In the genomic region with DNA sequence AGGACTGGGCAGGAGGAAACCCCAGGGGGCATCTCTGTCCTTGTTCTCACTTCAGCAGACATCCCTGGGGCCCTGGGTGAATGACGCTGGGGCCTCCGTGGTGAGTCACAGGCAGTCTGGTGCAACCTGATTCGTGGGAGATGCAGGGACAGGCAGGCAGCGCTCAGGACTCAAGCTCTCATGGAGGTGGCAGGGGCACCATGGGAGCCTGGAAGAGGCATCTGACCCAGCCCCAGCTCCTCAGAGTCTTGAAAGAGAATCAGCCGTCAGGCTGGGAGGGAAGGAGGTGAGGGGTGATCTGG, we compare ENCODE assay signal across 22 cellular contexts. TPM values are rescaled to one million over a fixed set of nuclear protein-coding genes. Genes with fewer than 3 reads are reported as not detected.
DNase-seq lines count a peak whose midpoint lies in the region; ATAC-seq, FAIRE-seq and TF ChIP-seq lines count a peak whose summit lies in the region.
"Had no signal": no experiment of that assay in that cellular context is flagged by ENCODE, and none has a peak within 500 bp of the region (broad histone marks: within the 10 kb centered on the region; RNA-seq: fewer than 3 reads in every experiment).

No MANE protein-coding gene starts in this region.

- no peak for FAIRE-seq in HepG2 (lab: Jason Lieb, UNC)

- no peak overlapping the region for H3K4me2 ChIP-seq in HepG2 (ENCODE audit: low read depth, low read length)

- TF ChIP-seq EP300 in HepG2 (IDR thresholded peaks at IDR 0.05; ENCODE audit: low read depth in 2 of 2, low read length in 2 of 2) (no peak), HepG2 (CRISPR knock-in tag; IDR thresholded peaks at IDR 0.05; ENCODE audit: borderline replicate concordance) (no peak)

- BruUV-seq in HepG2 (replicated peaks; lab: Mats Ljungman, UMichigan), result no TSS peak

- no peak for TF ChIP-seq RAD21 in HepG2 (CRISPR knock-in tag; IDR thresholded peaks at IDR 0.05)

- no peak for TF ChIP-seq POLR2A in HepG2 (IDR thresholded peaks at IDR 0.05; ENCODE audit: insufficient read depth in 1 of 2, low read depth in 2 of 2, low read length in 2 of 2)

- WGBS in HepG2 (ENCODE audit: low lambda C conversion rate), result 83% methylated on average over 5 of the region's 5 CpGs

- H3K4me1 Mint-ChIP-seq in neural crest cell, result peaks cover 5% of the 10 kb centered on the region

- H4K20me1 ChIP-seq in HepG2 (ENCODE audit: insufficient read depth, low read length), result no peaks in the 10 kb centered on the region

- no peak overlapping the region for H3K9ac ChIP-seq in HepG2 (ENCODE audit: insufficient read depth, low read depth, low read length)

- ATAC-seq in HepG2 (no peak), upper lobe of right lung (no peak), GM19455 (IDR thresholded peaks at IDR 0.05; ENCODE audit: unreplicated experiment) (no peak)
- ATAC-seq: activated CD8-positive, alpha-beta memory T cell treated with anti-CD3 and anti-CD28 coated beads, Interleukin-2, amount 10 ng/mL, durations not matched to agents 7 days and 5 days; left lung had no signal

- no peaks in the 10 kb centered on the region for H3K4me1 ChIP-seq in HEK293 (ENCODE audit: control insufficient read depth, insufficient read depth, low read length)
- no peaks in the 10 kb centered on the region for H3K4me1 ChIP-seq in HepG2 (ENCODE audit: insufficient read depth, low read length)
- H3K4me1 ChIP-seq in upper lobe of right lung, result no peaks in the 10 kb centered on the region
- H3K4me1 ChIP-seq: prostate gland had no signal

- peaks cover 10 to 91% of the 10 kb centered on the region in 2 experiments for H3K36me3 ChIP-seq in HEK293 (ENCODE audit: control insufficient read depth in 2 of 2, insufficient read depth in 1 of 2, low read length in 2 of 2)
- peaks cover 19 to 59% of the 10 kb centered on the region in 2 experiments for H3K36me3 ChIP-seq in HepG2 (replicated peaks in 1 of 2; ENCODE audit: control insufficient read depth in 1 of 2, insufficient read depth in 2 of 2, low read length in 2 of 2)
- H3K36me3 ChIP-seq in upper lobe of right lung, result peaks cover 62% of the 10 kb centered on the region

- no peak overlapping the region for H3K4me3 ChIP-seq in HEK293 (ENCODE audit: low read depth, low read length)
- no peak overlapping the region for H3K4me3 ChIP-seq in HepG2 (replicated peaks in 1 of 3; ENCODE audit: insufficient read depth in 1 of 3, low read depth in 2 of 3, low read length in 3 of 3)
- H3K4me3 ChIP-seq in upper lobe of right lung, result no peak overlapping the region
- H3K4me3 ChIP-seq: left lung, prostate gland, thoracic aorta had no signal

- H3K27me3 ChIP-seq in HepG2 (ENCODE audit: control insufficient read depth in 1 of 2, insufficient read depth in 2 of 2, low read length in 2 of 2) (no peaks in the 10 kb centered on the region), upper lobe of right lung (no peaks in the 10 kb centered on the region)
- H3K27me3 ChIP-seq: left lung had no signal

- DNase-seq in amniotic epithelial cell (ENCODE audit: low read depth) (peak; percentile 55), neural crest cell (ENCODE audit: low read depth, low spot score) (no peak), HepG2 (ENCODE audit: low spot score) (no peak), upper lobe of right lung (no peak)
- DNase-seq: activated CD4-positive, alpha-beta T cell treated with anti-CD3 and anti-CD28 coated beads for 1 hour; activated CD8-positive, alpha-beta memory T cell treated with anti-CD3 and anti-CD28 coated beads, Interleukin-2, amount 10 ng/mL, durations not matched to agents 7 days and 5 days; cortex of kidney; GF-D8; HFFc6; left lung; NCI-H1694; NCI-H69; nephron progenitor cell; stimulated activated CD4-positive, alpha-beta T cell treated with anti-CD3 and anti-CD28 coated beads, Interleukin-1b, Interleukin-23, amount 100 ng/mL, for 48 hours; stimulated activated naive CD4-positive, alpha-beta T cell had no signal

- H3K4me3 Mint-ChIP-seq in neural crest cell, result no peak overlapping the region
- H3K4me3 Mint-ChIP-seq: activated CD8-positive, alpha-beta memory T cell treated with anti-CD3 and anti-CD28 coated beads, Interleukin-2, amount 10 ng/mL, durations not matched to agents 7 days and 5 days; activated naive CD8-positive, alpha-beta T cell; activated T-helper 1 cell treated with anti-CD3 and anti-CD28 coated beads, Interleukin-12 subunit alpha, Interleukin-12 subunit beta, Interleukin-2, Interleukin-4 antibody, amounts not matched to agents 30 ng/mL and 10 ng/mL and 1 ng/mL, durations not matched to agents 14 hours and 24 hours and 36 hours; CD14-positive monocyte; HFFc6; nephron progenitor cell had no signal

- intact Hi-C loops in HepG2 (cut with micrococcal nuclease; ENCODE audit: unreplicated experiment) (no loop called here), upper lobe of right lung (cut with DNase I) (no loop called here)

- H3K27me3 Mint-ChIP-seq in neural crest cell (ENCODE audit: low read depth), result no peaks in the 10 kb centered on the region
- H3K27me3 Mint-ChIP-seq: activated CD8-positive, alpha-beta memory T cell treated with anti-CD3 and anti-CD28 coated beads, Interleukin-2, amount 10 ng/mL, durations not matched to agents 7 days and 5 days; activated naive CD8-positive, alpha-beta T cell had no signal

- H3K27ac ChIP-seq in HEK293 (ENCODE audit: extremely low read depth, low read depth, low read length), result no peak overlapping the region
- H3K27ac ChIP-seq in HepG2 (ENCODE audit: extremely low read length, insufficient read depth, low read length), result no peak overlapping the region
- no peak overlapping the region for H3K27ac ChIP-seq in upper lobe of right lung
- H3K27ac ChIP-seq: left lung, prostate gland, thoracic aorta had no signal

- POLR2A ChIA-PET in HEK293 (lab: Yijun Ruan, JAX), result interaction anchor here (1.2 to 1.4 kb wide), 3 partner anchors 11 to 28 kb away, joined by 3 to 7 read pairs (median 4); a partner anchor contains a TSS
- POLR2A ChIA-PET in HepG2 (lab: Yijun Ruan, JAX), result no interaction called here

- no peaks in the 10 kb centered on the region for H3K9me3 Mint-ChIP-seq in neural crest cell
- H3K9me3 Mint-ChIP-seq: activated T-helper 1 cell treated with anti-CD3 and anti-CD28 coated beads, Interleukin-12 subunit alpha, Interleukin-12 subunit beta, Interleukin-2, Interleukin-4 antibody, amounts not matched to agents 30 ng/mL and 10 ng/mL and 1 ng/mL, durations not matched to agents 14 hours and 24 hours and 36 hours; HFFc6; nephron progenitor cell had no signal

- peak overlapping the region; percentile 35 for H3K27ac Mint-ChIP-seq in neural crest cell (ENCODE audit: unreplicated experiment)
- H3K27ac Mint-ChIP-seq: activated CD8-positive, alpha-beta memory T cell treated with anti-CD3 and anti-CD28 coated beads, Interleukin-2, amount 10 ng/mL, durations not matched to agents 7 days and 5 days; activated naive CD8-positive, alpha-beta T cell; HFFc6 had no signal

- H3K36me3 Mint-ChIP-seq in neural crest cell (ENCODE audit: low read depth), result peaks cover 23% of the 10 kb centered on the region

- no peaks in the 10 kb centered on the region for H3K9me3 ChIP-seq in HEK293 (ENCODE audit: control insufficient read depth, insufficient read depth, low read depth, low read length)
- no peaks in the 10 kb centered on the region for H3K9me3 ChIP-seq in HepG2 (ENCODE audit: low read length)
- H3K9me3 ChIP-seq in upper lobe of right lung, result no peaks in the 10 kb centered on the region
- H3K9me3 ChIP-seq: left lung, prostate gland, thoracic aorta had no signal

- TF ChIP-seq CTCF in HEK293 (tag by site-specific recombination; IDR thresholded peaks at IDR 0.05), result no peak
- TF ChIP-seq CTCF in neural crest cell (conservative IDR thresholded peaks at IDR 0.05), result no peak
- TF ChIP-seq CTCF in HepG2 (CRISPR knock-in tag; IDR thresholded peaks at IDR 0.05), result no peak
- TF ChIP-seq CTCF in upper lobe of right lung (IDR thresholded peaks at IDR 0.05), result no peak

- H3K79me2 ChIP-seq in HepG2 (ENCODE audit: insufficient read depth, low read length), result no peaks in the 10 kb centered on the region

- H2AFZ ChIP-seq in HepG2 (ENCODE audit: low read length), result no peak overlapping the region

- CTCF ChIA-PET in HEK293 (lab: Yijun Ruan, JAX), result no interaction called here
- CTCF ChIA-PET in HepG2 (lab: Yijun Ruan, JAX; ENCODE audit: low intra/inter-chr PET ratio, low total read pairs), result no interaction called here

- in situ Hi-C loops in HepG2 (cut with HindIII; ENCODE audit: extremely low pct_ligation_motif_present, low pct_unique_long_range_greater_than_20kb), result no loop called here

RNA-seq across cellular contexts. Expression of a gene that starts 14.0 kb away (rescaled TPM):
- total RNA-seq in neural crest cell (453 and 466 TPM in 2 replicates), HepG2 (2016; rRNA removed; fragmentation: Illumina TruSeq; extraction: Trizol) (59.4 and 68.5 TPM in 2 replicates), upper lobe of right lung (104 TPM)
- total RNA-seq in HepG2 (2016; cell fraction: cytosol; rRNA removed; fragmentation: Illumina TruSeq; extraction: Trizol; ENCODE audit: low read depth), result 30.7 and 36.0 TPM in 2 replicates
- 67.3 and 74.4 TPM in 2 replicates for total RNA-seq in HepG2 (2016; cell fraction: insoluble cytoplasmic fraction; rRNA removed; fragmentation: Illumina TruSeq; extraction: Trizol)
- total RNA-seq in HepG2 (2016; cell fraction: membrane; rRNA removed; fragmentation: Illumina TruSeq; extraction: Trizol), result 45.7 and 54.4 TPM in 2 replicates
- total RNA-seq in HepG2 (2016; cell fraction: nucleus; rRNA removed; fragmentation: Illumina TruSeq; extraction: Trizol), result 68.2 and 84.3 TPM in 2 replicates
- 63.5 and 77.7 TPM in 2 replicates for polyA plus RNA-seq in HepG2 (2011; rRNA removed)
- 27.3 and 44.2 TPM in 2 replicates for polyA plus RNA-seq in HepG2 (2011; cell fraction: cytosol; rRNA removed)
- 387 and 441 TPM in 2 replicates for polyA plus RNA-seq in HepG2 (2011; cell fraction: nucleus; rRNA removed)
- 72.7 and 99.0 TPM in 2 replicates for polyA plus RNA-seq in HepG2 (2012)
- polyA plus RNA-seq in HepG2 (2016; cell fraction: cytosol; fragmentation: Illumina TruSeq; extraction: Trizol; ENCODE audit: low read depth), result 24.0 and 27.8 TPM in 2 replicates
- polyA plus RNA-seq in HepG2 (2016; cell fraction: insoluble cytoplasmic fraction; fragmentation: Illumina TruSeq; extraction: Trizol; ENCODE audit: low read depth), result 78.0 and 94.4 TPM in 2 replicates
- 34.7 and 37.3 TPM in 2 replicates for polyA plus RNA-seq in HepG2 (2016; cell fraction: membrane; fragmentation: Illumina TruSeq; extraction: Trizol; ENCODE audit: low read depth)
- 178 and 181 TPM in 2 replicates for polyA plus RNA-seq in HepG2 (2016; cell fraction: nucleus; fragmentation: Illumina TruSeq; extraction: Trizol; ENCODE audit: insufficient read depth, low read depth)
- 73.5 and 109 TPM in 2 replicates for polyA minus RNA-seq in HepG2 (2011; rRNA and poly(A)+ RNA removed; ENCODE audit: low replicate concordance)
- 42.8 and 45.1 TPM in 2 replicates for polyA minus RNA-seq in HepG2 (2011; cell fraction: cytosol; rRNA and poly(A)+ RNA removed)
- 69.0 and 75.8 TPM in 2 replicates for polyA minus RNA-seq in HepG2 (2011; cell fraction: nucleus; rRNA and poly(A)+ RNA removed)

RNA-seq across cellular contexts. Expression of a gene that starts 18.9 kb away (rescaled TPM):
- total RNA-seq in neural crest cell (80.8 and 85.4 TPM in 2 replicates), HepG2 (2016; rRNA removed; fragmentation: Illumina TruSeq; extraction: Trizol) (11.1 and 11.3 TPM in 2 replicates), upper lobe of right lung (45.9 TPM)
- 3.0 and 3.1 TPM in 2 replicates for total RNA-seq in HepG2 (2016; cell fraction: cytosol; rRNA removed; fragmentation: Illumina TruSeq; extraction: Trizol; ENCODE audit: low read depth)
- total RNA-seq in HepG2 (2016; cell fraction: insoluble cytoplasmic fraction; rRNA removed; fragmentation: Illumina TruSeq; extraction: Trizol), result 10.4 and 11.0 TPM in 2 replicates
- total RNA-seq in HepG2 (2016; cell fraction: membrane; rRNA removed; fragmentation: Illumina TruSeq; extraction: Trizol), result 6.7 and 8.6 TPM in 2 replicates
- 18.0 and 18.4 TPM in 2 replicates for total RNA-seq in HepG2 (2016; cell fraction: nucleus; rRNA removed; fragmentation: Illumina TruSeq; extraction: Trizol)
- polyA plus RNA-seq in HepG2 (2011; rRNA removed), result 13.3 and 15.1 TPM in 2 replicates
- polyA plus RNA-seq in HepG2 (2011; cell fraction: cytosol; rRNA removed), result 5.3 and 5.7 TPM in 2 replicates
- polyA plus RNA-seq in HepG2 (2011; cell fraction: nucleus; rRNA removed), result 48.1 and 61.9 TPM in 2 replicates
- 17.3 and 20.9 TPM in 2 replicates for polyA plus RNA-seq in HepG2 (2012)
- 5.1 and 5.2 TPM in 2 replicates for polyA plus RNA-seq in HepG2 (2016; cell fraction: cytosol; fragmentation: Illumina TruSeq; extraction: Trizol; ENCODE audit: low read depth)
- 16.3 and 22.3 TPM in 2 replicates for polyA plus RNA-seq in HepG2 (2016; cell fraction: insoluble cytoplasmic fraction; fragmentation: Illumina TruSeq; extraction: Trizol; ENCODE audit: low read depth)
- 7.9 and 9.9 TPM in 2 replicates for polyA plus RNA-seq in HepG2 (2016; cell fraction: membrane; fragmentation: Illumina TruSeq; extraction: Trizol; ENCODE audit: low read depth)
- polyA plus RNA-seq in HepG2 (2016; cell fraction: nucleus; fragmentation: Illumina TruSeq; extraction: Trizol; ENCODE audit: insufficient read depth, low read depth), result 46.3 and 50.3 TPM in 2 replicates
- polyA minus RNA-seq in HepG2 (2011; rRNA and poly(A)+ RNA removed; ENCODE audit: low replicate concordance), result 31.2 and 56.4 TPM in 2 replicates
- 9.1 and 11.4 TPM in 2 replicates for polyA minus RNA-seq in HepG2 (2011; cell fraction: cytosol; rRNA and poly(A)+ RNA removed)
- polyA minus RNA-seq in HepG2 (2011; cell fraction: nucleus; rRNA and poly(A)+ RNA removed), result 21.9 and 22.9 TPM in 2 replicates

RNA-seq across cellular contexts. Expression of a gene that starts 23.9 kb away (rescaled TPM):
- total RNA-seq in neural crest cell (37.5 and 38.0 TPM in 2 replicates), HepG2 (2016; rRNA removed; fragmentation: Illumina TruSeq; extraction: Trizol) (not detected in 2 replicates), upper lobe of right lung (20.1 TPM)
- total RNA-seq in HepG2 (2016; cell fraction: cytosol; rRNA removed; fragmentation: Illumina TruSeq; extraction: Trizol; ENCODE audit: low read depth), result 0.44 TPM in 1 of 2 replicates, not detected in the other
- not detected in 2 replicates for total RNA-seq in HepG2 (2016; cell fraction: insoluble cytoplasmic fraction; rRNA removed; fragmentation: Illumina TruSeq; extraction: Trizol)
- 0.31 TPM in 1 of 2 replicates, not detected in the other for total RNA-seq in HepG2 (2016; cell fraction: membrane; rRNA removed; fragmentation: Illumina TruSeq; extraction: Trizol)
- not detected in 2 replicates for total RNA-seq in HepG2 (2016; cell fraction: nucleus; rRNA removed; fragmentation: Illumina TruSeq; extraction: Trizol)
- polyA plus RNA-seq in HepG2 (2011; rRNA removed), result 0.07 and 0.08 TPM in 2 replicates
- polyA plus RNA-seq in HepG2 (2011; cell fraction: cytosol; rRNA removed), result 0.08 and 0.14 TPM in 2 replicates
- 0.32 and 0.38 TPM in 2 replicates for polyA plus RNA-seq in HepG2 (2011; cell fraction: nucleus; rRNA removed)
- polyA plus RNA-seq in HepG2 (2012), result 0.21 and 0.63 TPM in 2 replicates
- 0.26 TPM in 1 of 2 replicates, not detected in the other for polyA plus RNA-seq in HepG2 (2016; cell fraction: cytosol; fragmentation: Illumina TruSeq; extraction: Trizol; ENCODE audit: low read depth)
- polyA plus RNA-seq in HepG2 (2016; cell fraction: insoluble cytoplasmic fraction; fragmentation: Illumina TruSeq; extraction: Trizol; ENCODE audit: low read depth), result not detected in 2 replicates
- 0.22 TPM in 1 of 2 replicates, not detected in the other for polyA plus RNA-seq in HepG2 (2016; cell fraction: membrane; fragmentation: Illumina TruSeq; extraction: Trizol; ENCODE audit: low read depth)
- polyA plus RNA-seq in HepG2 (2016; cell fraction: nucleus; fragmentation: Illumina TruSeq; extraction: Trizol; ENCODE audit: insufficient read depth, low read depth), result not detected in 2 replicates
- polyA minus RNA-seq in HepG2 (2011; rRNA and poly(A)+ RNA removed; ENCODE audit: low replicate concordance), result not detected in 2 replicates
- not detected in 2 replicates for polyA minus RNA-seq in HepG2 (2011; cell fraction: cytosol; rRNA and poly(A)+ RNA removed)
- polyA minus RNA-seq in HepG2 (2011; cell fraction: nucleus; rRNA and poly(A)+ RNA removed), result not detected in 2 replicates

RNA-seq across cellular contexts. Expression of a gene that starts 30.4 kb away (rescaled TPM):
- total RNA-seq in neural crest cell, result 131 and 135 TPM in 2 replicates
- total RNA-seq in HepG2 (2016; rRNA removed; fragmentation: Illumina TruSeq; extraction: Trizol), result 12.5 and 27.1 TPM in 2 replicates
- 15.1 and 16.6 TPM in 2 replicates for total RNA-seq in HepG2 (2016; cell fraction: cytosol; rRNA removed; fragmentation: Illumina TruSeq; extraction: Trizol; ENCODE audit: low read depth)
- total RNA-seq in HepG2 (2016; cell fraction: insoluble cytoplasmic fraction; rRNA removed; fragmentation: Illumina TruSeq; extraction: Trizol), result 14.0 and 23.3 TPM in 2 replicates
- 10.4 and 12.6 TPM in 2 replicates for total RNA-seq in HepG2 (2016; cell fraction: membrane; rRNA removed; fragmentation: Illumina TruSeq; extraction: Trizol)
- total RNA-seq in HepG2 (2016; cell fraction: nucleus; rRNA removed; fragmentation: Illumina TruSeq; extraction: Trizol), result 22.5 and 24.4 TPM in 2 replicates
- polyA plus RNA-seq in HepG2 (2011; rRNA removed), result 12.7 and 17.0 TPM in 2 replicates
- 6.9 and 10.2 TPM in 2 replicates for polyA plus RNA-seq in HepG2 (2011; cell fraction: cytosol; rRNA removed)
- 96.1 and 104 TPM in 2 replicates for polyA plus RNA-seq in HepG2 (2011; cell fraction: nucleus; rRNA removed)
- polyA plus RNA-seq in HepG2 (2012), result 14.4 and 18.2 TPM in 2 replicates
- 6.4 and 8.2 TPM in 2 replicates for polyA plus RNA-seq in HepG2 (2016; cell fraction: cytosol; fragmentation: Illumina TruSeq; extraction: Trizol; ENCODE audit: low read depth)
- 11.5 and 13.4 TPM in 2 replicates for polyA plus RNA-seq in HepG2 (2016; cell fraction: insoluble cytoplasmic fraction; fragmentation: Illumina TruSeq; extraction: Trizol; ENCODE audit: low read depth)
- 11.3 and 40.2 TPM in 2 replicates for polyA plus RNA-seq in HepG2 (2016; cell fraction: membrane; fragmentation: Illumina TruSeq; extraction: Trizol; ENCODE audit: low read depth)
- polyA plus RNA-seq in HepG2 (2016; cell fraction: nucleus; fragmentation: Illumina TruSeq; extraction: Trizol; ENCODE audit: insufficient read depth, low read depth), result 87.3 and 98.8 TPM in 2 replicates
- 16.1 and 37.1 TPM in 2 replicates for polyA minus RNA-seq in HepG2 (2011; rRNA and poly(A)+ RNA removed; ENCODE audit: low replicate concordance)
- 9.8 and 10.1 TPM in 2 replicates for polyA minus RNA-seq in HepG2 (2011; cell fraction: cytosol; rRNA and poly(A)+ RNA removed)
- polyA minus RNA-seq in HepG2 (2011; cell fraction: nucleus; rRNA and poly(A)+ RNA removed), result 30.5 and 40.2 TPM in 2 replicates
- total RNA-seq in upper lobe of right lung, result 83.2 TPM

RNA-seq across cellular contexts. Expression of a gene that starts 40.2 kb away (rescaled TPM):
- total RNA-seq in neural crest cell (38.6 and 39.6 TPM in 2 replicates), HepG2 (2016; rRNA removed; fragmentation: Illumina TruSeq; extraction: Trizol) (10.9 and 13.5 TPM in 2 replicates), upper lobe of right lung (29.4 TPM)
- 6.3 and 7.3 TPM in 2 replicates for total RNA-seq in HepG2 (2016; cell fraction: cytosol; rRNA removed; fragmentation: Illumina TruSeq; extraction: Trizol; ENCODE audit: low read depth)
- 10.3 and 14.9 TPM in 2 replicates for total RNA-seq in HepG2 (2016; cell fraction: insoluble cytoplasmic fraction; rRNA removed; fragmentation: Illumina TruSeq; extraction: Trizol)
- total RNA-seq in HepG2 (2016; cell fraction: membrane; rRNA removed; fragmentation: Illumina TruSeq; extraction: Trizol), result 14.8 and 16.5 TPM in 2 replicates
- 12.4 and 13.6 TPM in 2 replicates for total RNA-seq in HepG2 (2016; cell fraction: nucleus; rRNA removed; fragmentation: Illumina TruSeq; extraction: Trizol)
- 27.8 and 30.0 TPM in 2 replicates for polyA plus RNA-seq in HepG2 (2011; rRNA removed)
- 29.0 and 32.7 TPM in 2 replicates for polyA plus RNA-seq in HepG2 (2011; cell fraction: cytosol; rRNA removed)
- polyA plus RNA-seq in HepG2 (2011; cell fraction: nucleus; rRNA removed), result 56.2 and 76.4 TPM in 2 replicates
- 19.5 and 19.7 TPM in 2 replicates for polyA plus RNA-seq in HepG2 (2012)
- 22.7 and 24.3 TPM in 2 replicates for polyA plus RNA-seq in HepG2 (2016; cell fraction: cytosol; fragmentation: Illumina TruSeq; extraction: Trizol; ENCODE audit: low read depth)
- 43.5 and 52.7 TPM in 2 replicates for polyA plus RNA-seq in HepG2 (2016; cell fraction: insoluble cytoplasmic fraction; fragmentation: Illumina TruSeq; extraction: Trizol; ENCODE audit: low read depth)
- polyA plus RNA-seq in HepG2 (2016; cell fraction: membrane; fragmentation: Illumina TruSeq; extraction: Trizol; ENCODE audit: low read depth), result 46.7 and 51.1 TPM in 2 replicates
- 55.9 and 59.4 TPM in 2 replicates for polyA plus RNA-seq in HepG2 (2016; cell fraction: nucleus; fragmentation: Illumina TruSeq; extraction: Trizol; ENCODE audit: insufficient read depth, low read depth)
- 25.3 and 37.7 TPM in 2 replicates for polyA minus RNA-seq in HepG2 (2011; rRNA and poly(A)+ RNA removed; ENCODE audit: low replicate concordance)
- 13.0 and 14.0 TPM in 2 replicates for polyA minus RNA-seq in HepG2 (2011; cell fraction: cytosol; rRNA and poly(A)+ RNA removed)
- polyA minus RNA-seq in HepG2 (2011; cell fraction: nucleus; rRNA and poly(A)+ RNA removed), result 21.9 and 22.5 TPM in 2 replicates

Comparison
In these comparisons a context has a peak if more than half of its experiments do, and no peak if none do; other contexts are left out.
1. RNA of a gene that starts 23.9 kb away (total RNA-seq): 37.5 to 38.0 TPM in neural crest cell and 20.1 TPM in upper lobe of right lung (single experiment); 0.31 to 0.44 TPM in HepG2; every median in the first group is over 10 times any median in the second.